In the genomic region with DNA sequence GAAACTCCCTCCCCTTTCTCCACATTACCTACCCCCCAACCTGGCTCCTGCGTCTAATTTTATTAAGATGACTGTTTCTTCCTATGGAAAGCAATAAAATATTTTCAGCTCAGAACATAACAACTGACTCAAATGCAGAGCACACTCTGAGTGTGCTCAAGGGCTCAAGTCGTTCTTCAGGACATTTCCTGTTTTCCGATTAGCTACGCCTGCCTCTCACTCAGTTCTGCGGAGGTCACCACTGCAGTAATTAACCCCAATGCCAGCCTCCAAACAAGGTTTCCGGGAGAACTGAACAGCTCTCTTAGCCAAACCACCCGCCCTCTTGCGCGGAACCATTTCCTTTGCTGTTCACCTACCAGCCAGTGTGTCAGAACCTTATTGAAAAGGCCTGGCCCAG, we compare ENCODE assay signal across 9 cellular contexts. TPM values are rescaled to one million over a fixed set of nuclear protein-coding genes. Genes with fewer than 3 reads are reported as not detected.
DNase-seq lines count a peak whose midpoint lies in the region; ATAC-seq and TF ChIP-seq lines count a peak whose summit lies in the region.
"Had no signal": no experiment of that assay in that cellular context is flagged by ENCODE, and none has a peak within 500 bp of the region (broad histone marks: within the 10 kb centered on the region; RNA-seq: fewer than 3 reads in every experiment).

No MANE protein-coding gene starts in this region.

- peaks cover 0 to 57% of the 10 kb centered on the region in 2 donors for H3K4me1 ChIP-seq in right atrium auricular region
- peaks cover 89% of the 10 kb centered on the region for H3K4me1 ChIP-seq in lower lobe of right lung
- H3K4me1 ChIP-seq in vagina: peaks cover 90% of the 10 kb centered on the region

- H3K9me3 ChIP-seq in right atrium auricular region (no peaks in the 10 kb centered on the region), lower lobe of right lung (no peaks in the 10 kb centered on the region), vagina (no peaks in the 10 kb centered on the region)

- no peak overlapping the region for H3K4me3 ChIP-seq in right atrium auricular region
- H3K4me3 ChIP-seq in lower lobe of right lung: no peak overlapping the region
- no peak overlapping the region for H3K4me3 ChIP-seq in vagina

- intact Hi-C loops in Right ventricle myocardium superior (cut with DNase I) (no loop called here), lower lobe of right lung (cut with DNase I) (no loop called here), vagina (cut with DNase I) (no loop called here), head of caudate nucleus (cut with DNase I) (no loop called here)

- TF ChIP-seq POLR2A in vagina (IDR thresholded peaks at IDR 0.05): no peak

- DNase-seq in right atrium auricular region (ENCODE audit: low spot score) (no peak), Right ventricle myocardium superior (no peak), lower lobe of right lung (peak; percentile 76), vagina (ENCODE audit: extremely low spot score in 2 of 2) (no peak), NCI-H2171 (lab: John Stamatoyannopoulos, UW) (no peak), head of caudate nucleus (no peak), NCI-H82 (lab: John Stamatoyannopoulos, UW) (no peak)
- DNase-seq in activated T-helper 9 cell treated with anti-CD3 and anti-CD28 coated beads, Interleukin-2, amount 50 U/mL, for 16 hours (ENCODE audit: low read depth): peak; percentile 20
- DNase-seq: naive B cell had no signal

- peak overlapping the region; percentile 35 to 98 for H3K27ac ChIP-seq in right atrium auricular region
- peak overlapping the region; percentile 85 for H3K27ac ChIP-seq in lower lobe of right lung
- H3K27ac ChIP-seq in vagina: peak overlapping the region; percentile 94

- TF ChIP-seq CTCF in right atrium auricular region (IDR thresholded peaks at IDR 0.05) (no peak), lower lobe of right lung (IDR thresholded peaks at IDR 0.05) (no peak), vagina (IDR thresholded peaks at IDR 0.05) (no peak)

- no peaks in the 10 kb centered on the region for H3K36me3 ChIP-seq in right atrium auricular region
- H3K36me3 ChIP-seq in lower lobe of right lung: no peaks in the 10 kb centered on the region
- H3K36me3 ChIP-seq in vagina: no peaks in the 10 kb centered on the region

- no peaks in the 10 kb centered on the region for H3K27me3 ChIP-seq in right atrium auricular region
- no peaks in the 10 kb centered on the region for H3K27me3 ChIP-seq in lower lobe of right lung (ENCODE audit: low read depth)
- H3K27me3 ChIP-seq in vagina: no peaks in the 10 kb centered on the region

- ATAC-seq in Right ventricle myocardium superior (ENCODE audit: poor library complexity) (no peak), lower lobe of right lung (peak; percentile 68 to 73)

RNA-seq across cellular contexts. Expression of a gene that starts 19.3 kb away (rescaled TPM):
- total RNA-seq in right atrium auricular region (10 to 100 TPM; 13.4 to 14.1 TPM), Right ventricle myocardium superior (30.4 TPM), lower lobe of right lung (127 TPM), vagina (107 TPM)

RNA-seq across cellular contexts. Expression of a gene that starts 33.5 kb away (rescaled TPM):
- total RNA-seq in right atrium auricular region: 1 to 10 TPM in 1 of 2 donors, under 1 TPM in 1; 0.24 to 1.8 TPM
- 0.59 TPM for total RNA-seq in Right ventricle myocardium superior
- 1.4 TPM for total RNA-seq in lower lobe of right lung
- total RNA-seq in vagina: 3.2 TPM

Comparison
In these comparisons a context has a peak if more than half of its experiments do, and no peak if none do; other contexts are left out.
1. DNase-seq: peak in activated T-helper 9 cell treated with anti-CD3 and anti-CD28 coated beads, Interleukin-2, amount 50 U/mL, for 16 hours (single experiment) and lower lobe of right lung (single experiment); none in right atrium auricular region (single experiment), Right ventricle myocardium superior (single experiment), vagina (0 of 2), NCI-H2171 (single experiment), head of caudate nucleus (0 of 42) and NCI-H82 (single experiment).
2. Peak in every context shown above with its lines, with median percentiles within 50 percentile points of each other: H3K27ac ChIP-seq.